In the genomic region with DNA sequence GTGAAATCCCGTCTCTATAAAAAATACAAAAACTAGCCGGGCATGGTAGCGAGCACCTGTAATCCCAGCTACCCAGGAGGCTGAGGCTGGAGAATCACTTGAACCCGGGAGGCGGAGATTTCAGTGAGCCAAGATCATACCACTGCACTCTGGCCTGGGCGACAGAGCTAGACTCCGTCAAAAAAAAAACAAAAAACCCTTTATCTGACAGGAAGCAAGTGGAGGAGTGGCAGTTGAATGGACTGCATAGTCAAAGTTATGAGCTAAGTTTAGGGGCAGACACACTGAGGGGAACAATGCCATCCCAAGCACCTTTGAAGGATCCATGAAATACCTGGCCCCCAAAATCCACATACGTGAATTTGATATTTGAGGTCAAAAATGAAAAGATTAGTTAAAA, we compare ENCODE assay signal across 11 cellular contexts. TPM values are rescaled to one million over a fixed set of nuclear protein-coding genes. Genes with fewer than 3 reads are reported as not detected.
"Had no signal": no experiment of that assay in that cellular context is flagged by ENCODE, and none has a peak within 500 bp of the region (broad histone marks: within the 10 kb centered on the region; RNA-seq: fewer than 3 reads in every experiment).

No MANE protein-coding gene starts in this region.

- H3K27ac ChIP-seq: GM23248, HL-60 had no signal

- DNase-seq: GM23248, GOT3, H7, HFFc6, IMR-90, KBM-7 had no signal

- H3K9ac ChIP-seq: GM23248 had no signal

- H2AFZ ChIP-seq: GM23248 had no signal

- H3K9me3 ChIP-seq: HAP-1 had no signal

- ATAC-seq: HCT116 had no signal

- H3K36me3 ChIP-seq: HAP-1 had no signal

- H3K4me3 ChIP-seq: GM23248, HAP-1 had no signal

RNA-seq across cellular contexts. Expression of gene HPGDS, which starts 7.5 kb away (rescaled TPM):
- total RNA-seq: GM23248, H4, HFFc6, HT1080, IMR-90 had no signal
- polyA plus RNA-seq: GM23248, IMR-90 had no signal
